In genomic region chr11:47994417-47994816, GRCh38 we compare ENCODE assay signal across 23 cellular contexts.
"Had no signal": no experiment of that assay in that cellular context is flagged by ENCODE, and none has a peak within 500 bp of the region (broad histone marks: within the 10 kb centered on the region; RNA-seq: fewer than 3 reads in every experiment).

No MANE protein-coding gene starts in this region.

- H3K9ac ChIP-seq: KMS-11 had no signal

- H3K4me3 Mint-ChIP-seq: activated B cell treated with CpG ODN at 0.5 μM for 24 hours; activated CD4-positive, alpha-beta memory T cell treated with anti-CD3 and anti-CD28 coated beads for 36 hours; activated CD4-positive, alpha-beta T cell treated with anti-CD3 and anti-CD28 coated beads, Interleukin-2, amount 10 ng/mL, durations not matched to agents 7 days and 5 days; activated naive CD4-positive, alpha-beta T cell treated with anti-CD3 and anti-CD28 coated beads for 36 hours; activated naive CD8-positive, alpha-beta T cell; activated T-cell treated with anti-CD3 and anti-CD28 coated beads, Interleukin-2, amount 50 U/mL, for 4 hours; T-helper 17 cell had no signal

- H3K27ac Mint-ChIP-seq: activated B cell treated with CpG ODN at 0.5 μM for 24 hours; activated CD4-positive, alpha-beta memory T cell treated with anti-CD3 and anti-CD28 coated beads for 36 hours; activated CD4-positive, alpha-beta T cell treated with anti-CD3 and anti-CD28 coated beads, Interleukin-2, amount 10 ng/mL, durations not matched to agents 7 days and 5 days; activated naive CD4-positive, alpha-beta T cell treated with anti-CD3 and anti-CD28 coated beads for 36 hours; activated naive CD8-positive, alpha-beta T cell had no signal

- H3K4me3 ChIP-seq: colonic mucosa, MG63 had no signal

- H3K36me3 ChIP-seq: colonic mucosa had no signal

- H3K9me3 Mint-ChIP-seq: activated B cell treated with CpG ODN at 0.5 μM for 24 hours; activated CD4-positive, alpha-beta memory T cell treated with anti-CD3 and anti-CD28 coated beads for 36 hours; activated CD4-positive, alpha-beta T cell treated with anti-CD3 and anti-CD28 coated beads, Interleukin-2, amount 10 ng/mL, durations not matched to agents 7 days and 5 days; activated naive CD4-positive, alpha-beta T cell treated with anti-CD3 and anti-CD28 coated beads for 36 hours; activated T-cell treated with anti-CD3 and anti-CD28 coated beads, Interleukin-2, amount 50 U/mL, for 4 hours had no signal

- ATAC-seq: activated T-cell treated with anti-CD3 and anti-CD28 coated beads, Interleukin-2, amount 50 U/mL, for 4 hours; T-helper 17 cell had no signal

- H3K36me3 Mint-ChIP-seq: activated CD4-positive, alpha-beta memory T cell treated with anti-CD3 and anti-CD28 coated beads for 36 hours; activated naive CD8-positive, alpha-beta T cell had no signal

- H3K27ac ChIP-seq: KMS-11 had no signal

- DNase-seq: activated B cell treated with CpG ODN at 0.5 μM for 24 hours; activated CD4-positive, alpha-beta memory T cell treated with anti-CD3 and anti-CD28 coated beads for 36 hours; activated CD4-positive, alpha-beta T cell treated with anti-CD3 and anti-CD28 coated beads, Interleukin-2, amount 10 ng/mL, durations not matched to agents 7 days and 5 days; activated CD8-positive, alpha-beta memory T cell treated with anti-CD3 and anti-CD28 coated beads for 24 hours; activated gamma-delta T cell; activated naive CD4-positive, alpha-beta T cell treated with anti-CD3 and anti-CD28 coated beads for 36 hours; activated T-cell treated with anti-CD3 and anti-CD28 coated beads, Interleukin-2, amount 50 U/mL, for 4 hours; anterior cingulate cortex; cerebellar nuclear complex; colonic mucosa; MG63; NCI-H1092; NCI-H1417; NCI-H1930; NCI-H510A treated with DMSO at 0.1 percent for 48 hours; NCI-H69; NK-92 treated with Interleukin-12 subunit alpha and Interleukin-12 subunit beta, amount 100 ng/mL, for 24 hours; SIG-M5; T-helper 17 cell; T-helper 9 cell had no signal

- FAIRE-seq: TTC549 had no signal

- H3K4me2 ChIP-seq: KMS-11 had no signal

- H3K9me3 ChIP-seq: colonic mucosa, MG63 had no signal

- H3K27me3 ChIP-seq: colonic mucosa, MG63 had no signal

- H3K27me3 Mint-ChIP-seq: activated B cell treated with CpG ODN at 0.5 μM for 24 hours; activated CD4-positive, alpha-beta memory T cell treated with anti-CD3 and anti-CD28 coated beads for 36 hours; activated CD4-positive, alpha-beta T cell treated with anti-CD3 and anti-CD28 coated beads, Interleukin-2, amount 10 ng/mL, durations not matched to agents 7 days and 5 days; activated naive CD8-positive, alpha-beta T cell; T-helper 17 cell had no signal
